Comparison of ENCODE assay signal across 24 cellular contexts in the genomic region with DNA sequence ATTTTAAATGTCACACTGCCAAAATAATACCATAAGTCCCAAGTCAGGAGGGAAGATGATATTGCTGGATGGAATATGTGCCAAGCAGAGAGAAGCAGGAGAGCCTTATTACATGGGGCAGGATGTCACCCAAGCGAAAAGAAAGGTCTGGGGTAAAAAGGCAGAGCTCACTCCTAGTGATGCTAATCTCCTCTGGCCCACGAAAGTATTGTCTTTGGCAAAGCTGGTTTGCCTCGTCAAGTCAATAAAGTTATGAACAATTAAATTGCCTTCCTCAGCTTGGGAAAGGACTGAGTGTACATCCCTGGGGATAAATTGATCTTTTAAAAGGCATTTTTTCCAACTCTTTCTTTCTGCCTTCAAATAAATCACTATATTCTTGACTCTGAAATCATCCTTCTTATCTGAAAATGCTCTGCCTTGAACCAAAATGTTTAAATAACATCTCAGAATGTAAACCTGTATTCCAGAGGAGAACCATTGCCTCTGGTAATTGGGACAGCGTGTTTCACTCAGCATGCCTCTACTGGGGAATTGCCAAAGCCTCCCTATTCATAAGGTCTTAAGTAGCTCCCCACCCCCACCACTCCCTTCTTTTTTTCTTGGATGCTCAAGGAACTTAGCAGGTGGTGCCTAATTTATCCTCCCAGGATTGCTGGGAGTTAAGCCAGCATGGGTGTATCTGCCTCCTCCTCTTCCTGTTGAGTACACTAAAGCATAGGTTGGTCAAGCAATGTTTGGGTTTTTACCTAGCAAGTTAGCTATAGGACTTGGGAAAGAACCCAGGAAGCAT.
"Had no signal": no experiment of that assay in that cellular context is flagged by ENCODE, and none has a peak within 500 bp of the region (broad histone marks: within the 10 kb centered on the region; RNA-seq: fewer than 3 reads in every experiment).

No MANE protein-coding gene starts in this region.

- H3K4me3 Mint-ChIP-seq: activated naive CD8-positive, alpha-beta T cell; activated T-cell treated with anti-CD3 and anti-CD28 coated beads, Interleukin-2, amount 50 U/mL, for 4 hours; effector memory CD8-positive, alpha-beta T cell; mesothelial cell of epicardium; naive thymus-derived CD8-positive, alpha-beta T cell; T-helper 2 cell treated with Interferon-gamma antibody and Interleukin-4, amounts not matched to agents 5 μg/mL and 100 μg/mL, for 36 hours had no signal

- H3K4me3 ChIP-seq: adrenal gland, esophagus muscularis mucosa, hepatocyte, left ventricle myocardium inferior, pancreas, upper lobe of left lung had no signal

- H3K9me3 Mint-ChIP-seq: activated T-cell treated with anti-CD3 and anti-CD28 coated beads, Interleukin-2, amount 50 U/mL, for 4 hours; activated T-helper 2 cell treated with anti-CD3 and anti-CD28 coated beads, Interferon-gamma antibody, Interleukin-2, Interleukin-4, amounts not matched to agents 10 μg/mL and 5 μg/mL and 100 μg/mL, durations not matched to agents 14 hours and 24 hours and 36 hours; effector memory CD8-positive, alpha-beta T cell; mesothelial cell of epicardium; T-helper 2 cell treated with Interferon-gamma antibody and Interleukin-4, amounts not matched to agents 5 μg/mL and 100 μg/mL, for 36 hours had no signal

- H3K27ac ChIP-seq: adrenal gland, esophagus muscularis mucosa, hepatocyte, left ventricle myocardium inferior, neutrophil, pancreas, upper lobe of left lung, VCaP had no signal

- H3K79me2 ChIP-seq: hepatocyte had no signal

- H3K4me1 ChIP-seq: adrenal gland, esophagus muscularis mucosa, left ventricle myocardium inferior, pancreas, upper lobe of left lung had no signal

- H2AFZ ChIP-seq: hepatocyte had no signal

- H3K36me3 Mint-ChIP-seq: activated naive CD8-positive, alpha-beta T cell; mesothelial cell of epicardium; naive thymus-derived CD8-positive, alpha-beta T cell had no signal

- H3K27me3 Mint-ChIP-seq: activated naive CD8-positive, alpha-beta T cell; effector memory CD8-positive, alpha-beta T cell; naive thymus-derived CD8-positive, alpha-beta T cell had no signal

- DNase-seq: activated CD4-positive, alpha-beta T cell treated with anti-CD3 and anti-CD28 coated beads, Interleukin-2, amount 50 U/mL, for 4 hours; activated CD8-positive, alpha-beta memory T cell treated with anti-CD3 and anti-CD28 coated beads, Interleukin-2, amount 50 U/mL, for 48 hours; activated naive CD4-positive, alpha-beta T cell; activated T-cell treated with anti-CD3 and anti-CD28 coated beads, Interleukin-2, amount 50 U/mL, for 4 hours; adrenal gland; central memory CD4-positive, alpha-beta T cell; effector memory CD8-positive, alpha-beta T cell; glutamatergic neuron; left ventricle myocardium inferior; pancreas; right cardiac atrium; stimulated activated CD4-positive, alpha-beta T cell treated with anti-CD3 and anti-CD28 coated beads, Interleukin-12 subunit alpha, Interleukin-12 subunit beta, amount 100 ng/mL, for 4 hours; stimulated activated CD4-positive, alpha-beta T cell treated with anti-CD3 and anti-CD28 coated beads, Interleukin-4, amount 100 ng/mL, for 4 hours; stimulated activated naive CD8-positive, alpha-beta T cell treated with anti-CD3 and anti-CD28 coated beads, Interleukin-15, Interleukin-2, amounts not matched to agents 100 U/mL and 50 U/mL, for 24 hours; upper lobe of left lung had no signal

- H3K4me2 ChIP-seq: hepatocyte had no signal

- H3K36me3 ChIP-seq: adrenal gland, esophagus muscularis mucosa, left ventricle myocardium inferior, neutrophil, pancreas, upper lobe of left lung had no signal

- ATAC-seq: activated T-cell treated with anti-CD3 and anti-CD28 coated beads, Interleukin-2, amount 50 U/mL, for 4 hours; effector memory CD8-positive, alpha-beta T cell; naive thymus-derived CD8-positive, alpha-beta T cell; pancreas; right cardiac atrium; stimulated activated naive CD8-positive, alpha-beta T cell treated with anti-CD3 and anti-CD28 coated beads, Interleukin-15, Interleukin-2, amounts not matched to agents 100 U/mL and 50 U/mL, for 24 hours had no signal

- H3K27me3 ChIP-seq: adrenal gland, esophagus muscularis mucosa, hepatocyte, neutrophil, pancreas, upper lobe of left lung had no signal

- H3K27ac Mint-ChIP-seq: activated naive CD8-positive, alpha-beta T cell; activated T-helper 2 cell treated with anti-CD3 and anti-CD28 coated beads, Interferon-gamma antibody, Interleukin-2, Interleukin-4, amounts not matched to agents 10 μg/mL and 5 μg/mL and 100 μg/mL, durations not matched to agents 14 hours and 24 hours and 36 hours; effector memory CD8-positive, alpha-beta T cell; mesothelial cell of epicardium; naive thymus-derived CD8-positive, alpha-beta T cell; T-helper 2 cell treated with Interferon-gamma antibody and Interleukin-4, amounts not matched to agents 5 μg/mL and 100 μg/mL, for 36 hours had no signal
